10 cellular contexts compared by ENCODE assay signal in the genomic region with DNA sequence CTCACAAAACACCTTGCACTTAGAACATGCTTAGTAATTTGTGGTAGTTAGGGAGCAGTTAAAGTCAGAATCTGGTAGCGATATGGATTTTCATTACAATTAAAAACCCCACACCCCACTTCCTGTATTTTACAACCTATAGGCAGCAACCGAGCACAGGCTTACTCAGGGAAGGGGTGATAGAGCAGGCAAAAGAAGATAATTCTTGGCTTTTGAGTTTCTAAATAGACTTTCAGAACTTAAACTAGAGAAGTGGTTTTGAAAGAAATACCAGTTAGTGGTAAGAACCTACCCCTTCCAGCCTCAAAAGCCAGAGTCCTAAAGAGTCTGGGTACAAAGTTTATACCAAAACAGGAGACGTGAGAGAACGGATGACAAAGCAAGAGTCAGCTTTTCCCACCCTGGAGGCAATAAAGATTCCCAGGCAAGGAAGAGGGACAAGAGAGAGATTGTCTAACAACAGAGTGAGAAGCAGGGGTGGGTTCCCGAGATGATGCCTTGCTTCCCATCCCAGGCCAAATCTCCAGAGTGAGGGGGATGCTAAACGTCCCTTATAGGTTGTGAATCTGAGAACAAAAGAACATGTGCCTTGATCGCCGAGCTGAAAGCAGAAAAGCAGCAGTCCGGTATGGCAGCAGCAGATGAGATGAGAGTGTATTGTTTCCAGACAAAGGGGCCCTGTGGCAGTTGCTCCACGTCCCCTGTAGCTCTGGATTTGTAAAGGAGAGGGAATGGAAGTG. TPM values are rescaled to one million over a fixed set of nuclear protein-coding genes. Genes with fewer than 3 reads are reported as not detected.
DNase-seq lines count a peak whose midpoint lies in the region; ATAC-seq and TF ChIP-seq lines count a peak whose summit lies in the region.
"Had no signal": no experiment of that assay in that cellular context is flagged by ENCODE, and none has a peak within 500 bp of the region (broad histone marks: within the 10 kb centered on the region; RNA-seq: fewer than 3 reads in every experiment).

No MANE protein-coding gene starts in this region.

- peak overlapping the region; percentile 11 for H3K4me3 Mint-ChIP-seq in activated naive CD4-positive, alpha-beta T cell treated with anti-CD3 and anti-CD28 coated beads for 36 hours
- no peak overlapping the region for H3K4me3 Mint-ChIP-seq in endodermal cell
- peak overlapping the region in 1 of 2 donors; percentile 53 for H3K4me3 Mint-ChIP-seq in stimulated activated naive CD8-positive, alpha-beta T cell treated with anti-CD3 and anti-CD28 coated beads, Interleukin-15, amount 100 ng/mL, for 72 hours
- H3K4me3 Mint-ChIP-seq: CD14-positive monocyte had no signal

- peaks cover 46% of the 10 kb centered on the region for H3K36me3 Mint-ChIP-seq in activated naive CD4-positive, alpha-beta T cell treated with anti-CD3 and anti-CD28 coated beads for 36 hours (ENCODE audit: low read depth)
- no peaks in the 10 kb centered on the region for H3K36me3 Mint-ChIP-seq in endodermal cell (ENCODE audit: low read depth)

- H3K36me3 ChIP-seq in PC-3 (ENCODE audit: low read depth, low read length): no peaks in the 10 kb centered on the region
- no peaks in the 10 kb centered on the region for H3K36me3 ChIP-seq in endodermal cell (ENCODE audit: control insufficient read depth, insufficient read depth, low read length)

- 50 to 67% methylated on average over 8 to 10 of the region's 10 CpGs for WGBS in endodermal cell (ENCODE audit: insufficient coverage in 1 of 2, insufficient read length in 1 of 2), 2 experiments

- H3K27me3 Mint-ChIP-seq in activated naive CD4-positive, alpha-beta T cell treated with anti-CD3 and anti-CD28 coated beads for 36 hours (ENCODE audit: low read depth): no peaks in the 10 kb centered on the region
- no peaks in the 10 kb centered on the region for H3K27me3 Mint-ChIP-seq in endodermal cell (ENCODE audit: insufficient read depth)
- no peaks in the 10 kb centered on the region for H3K27me3 Mint-ChIP-seq in stimulated activated naive CD8-positive, alpha-beta T cell treated with anti-CD3 and anti-CD28 coated beads, Interleukin-15, amount 100 ng/mL, for 72 hours

- H3K9me3 ChIP-seq in PC-3 (ENCODE audit: low read length) (no peaks in the 10 kb centered on the region), endodermal cell (ENCODE audit: control insufficient read depth, low read length) (no peaks in the 10 kb centered on the region)

- no peaks in the 10 kb centered on the region for H3K9me2 ChIP-seq in PC-3 (replicated peaks; ENCODE audit: low read length)

- H3K4me3 ChIP-seq in PC-3 (ENCODE audit: low read length) (no peak overlapping the region), endodermal cell (ENCODE audit: low read length) (no peak overlapping the region)

- no peak overlapping the region for H3K4me2 ChIP-seq in PC-3 (ENCODE audit: low read length)

- no peaks in the 10 kb centered on the region for H3K4me1 ChIP-seq in PC-3 (ENCODE audit: insufficient read depth, low read length)
- no peaks in the 10 kb centered on the region for H3K4me1 ChIP-seq in endodermal cell (ENCODE audit: control insufficient read depth, insufficient read depth, low read length)

- H3K9ac ChIP-seq in PC-3 (ENCODE audit: low read length) (no peak overlapping the region), endodermal cell (ENCODE audit: extremely low read depth, low read length, poor library complexity, severe bottlenecking) (no peak overlapping the region)

- H3K27ac ChIP-seq in PC-3 (ENCODE audit: low read length) (no peak overlapping the region), endodermal cell (ENCODE audit: low read depth, low read length) (peak overlapping the region; percentile 96)
- H3K27ac ChIP-seq: VCaP had no signal

- no peaks in the 10 kb centered on the region for H3F3A ChIP-seq in PC-3 (ENCODE audit: low read length, unreplicated experiment)

- H3K4me1 Mint-ChIP-seq in activated naive CD4-positive, alpha-beta T cell treated with anti-CD3 and anti-CD28 coated beads for 36 hours (ENCODE audit: low read depth): peaks cover 68% of the 10 kb centered on the region
- H3K4me1 Mint-ChIP-seq in endodermal cell: peaks cover 26% of the 10 kb centered on the region
- peaks cover 62% of the 10 kb centered on the region for H3K4me1 Mint-ChIP-seq in stimulated activated naive CD8-positive, alpha-beta T cell treated with anti-CD3 and anti-CD28 coated beads, Interleukin-15, amount 100 ng/mL, for 72 hours

- POLR2A ChIA-PET in PC-3 (lab: Charles Lee; ENCODE audit: unreplicated experiment): no interaction called here

- peak overlapping the region; percentile 2; the same call in 1 of the 2 replicates for H2AFZ ChIP-seq in PC-3 (ENCODE audit: low read length)

- ATAC-seq in PC-3 (no peak), GM21737 (IDR thresholded peaks at IDR 0.05; ENCODE audit: unreplicated experiment) (no peak), GM19324 (IDR thresholded peaks at IDR 0.05; ENCODE audit: low FRiP score, unreplicated experiment) (no peak)
- ATAC-seq in stimulated activated naive CD8-positive, alpha-beta T cell treated with anti-CD3 and anti-CD28 coated beads, Interleukin-15, amount 100 ng/mL, for 72 hours: peak; percentile 81

- no peaks in the 10 kb centered on the region for H3K9me3 Mint-ChIP-seq in activated naive CD4-positive, alpha-beta T cell treated with anti-CD3 and anti-CD28 coated beads for 36 hours
- H3K9me3 Mint-ChIP-seq in endodermal cell: no peaks in the 10 kb centered on the region
- H3K9me3 Mint-ChIP-seq in stimulated activated naive CD8-positive, alpha-beta T cell treated with anti-CD3 and anti-CD28 coated beads, Interleukin-15, amount 100 ng/mL, for 72 hours: no peaks in the 10 kb centered on the region

- CTCF ChIA-PET in activated naive CD4-positive, alpha-beta T cell treated with anti-CD3 and anti-CD28 coated beads for 36 hours (lab: Charles Lee): interaction anchor here (0.6 to 0.9 kb wide), 2 partner anchors 10 to 245 kb away, joined by 3 to 4 read pairs; no protein-coding TSS in a partner anchor
- CTCF ChIA-PET in PC-3 (lab: Charles Lee): no interaction called here

- BruUV-seq in PC-3 (replicated peaks; lab: Mats Ljungman, UMichigan): no TSS peak

- intact Hi-C loops in activated naive CD4-positive, alpha-beta T cell treated with anti-CD3 and anti-CD28 coated beads for 36 hours (cut with micrococcal nuclease): loop anchor here (5.0 kb wide), 1 partner anchor 36 kb away; no protein-coding TSS in a partner anchor
- intact Hi-C loops in PC-3 (cut with micrococcal nuclease): no loop called here

- TF ChIP-seq CTCF in PC-3 (conservative IDR thresholded peaks at IDR 0.05; ENCODE audit: low read depth, low read length) (no peak), endodermal cell (conservative IDR thresholded peaks at IDR 0.05) (no peak)

- DNase-seq in activated naive CD4-positive, alpha-beta T cell treated with anti-CD3 and anti-CD28 coated beads for 36 hours: peak; percentile 51
- no peak for DNase-seq in activated naive CD4-positive, alpha-beta T cell treated with anti-CD3 and anti-CD28 coated beads, Interleukin-2, amount 50 U/mL, for 16 hours
- DNase-seq in PC-3 (no peak), endodermal cell (no peak), GM19240 (ENCODE audit: insufficient read length, low spot score) (no peak)
- DNase-seq in stimulated activated naive CD8-positive, alpha-beta T cell treated with anti-CD3 and anti-CD28 coated beads, Interleukin-15, amount 100 ng/mL, for 72 hours: peak in 1 of 2 donors; percentile 29

- peak overlapping the region; percentile 78 for H3K27ac Mint-ChIP-seq in activated naive CD4-positive, alpha-beta T cell treated with anti-CD3 and anti-CD28 coated beads for 36 hours
- peak overlapping the region; percentile 7 for H3K27ac Mint-ChIP-seq in endodermal cell
- H3K27ac Mint-ChIP-seq in stimulated activated naive CD8-positive, alpha-beta T cell treated with anti-CD3 and anti-CD28 coated beads, Interleukin-15, amount 100 ng/mL, for 72 hours: peak overlapping the region in 1 of 2 donors; percentile 86

- H3K79me2 ChIP-seq in PC-3 (ENCODE audit: low read length): no peaks in the 10 kb centered on the region

- peaks cover 14% of the 10 kb centered on the region; the same call in 1 of the 2 replicates for H3K27me3 ChIP-seq in PC-3 (ENCODE audit: low read length)
- no peaks in the 10 kb centered on the region for H3K27me3 ChIP-seq in endodermal cell (ENCODE audit: control insufficient read depth, insufficient read depth, low read length, poor library complexity, severe bottlenecking)

- no peaks in the 10 kb centered on the region for H4K20me1 ChIP-seq in PC-3 (ENCODE audit: low read length)

RNA-seq across cellular contexts. Expression of a gene that starts 36.9 kb away (rescaled TPM):
- 10 to 100 TPM; 82.3 to 82.4 TPM for total RNA-seq in activated naive CD4-positive, alpha-beta T cell treated with anti-CD3 and anti-CD28 coated beads for 36 hours
- not detected in 2 replicates for total RNA-seq in PC-3 (2014; rRNA removed)
- total RNA-seq in endodermal cell: under 1 TPM; 0.33 to 0.40 TPM
- polyA plus RNA-seq in endodermal cell (2013, experiment 1 of 2): 0.36 TPM
- 0.58 TPM for polyA plus RNA-seq in endodermal cell (2013, experiment 2 of 2)

Comparison
In these comparisons a context has a peak if more than half of its experiments do, and no peak if none do; other contexts are left out.
1. RNA of a gene that starts 36.9 kb away (total RNA-seq): 82.3 to 82.4 TPM in activated naive CD4-positive, alpha-beta T cell treated with anti-CD3 and anti-CD28 coated beads for 36 hours; 0.33 to 0.40 TPM in endodermal cell and not detected in PC-3; every median in the first group is over 10 times any median in the second.